8 cellular contexts compared by ENCODE assay signal in genomic region chr2:30336978-30337841, GRCh38.
DNase-seq lines count a peak whose midpoint lies in the region; ATAC-seq, FAIRE-seq and TF ChIP-seq lines count a peak whose summit lies in the region.

No MANE protein-coding gene starts in this region.

- H3K4me1 ChIP-seq in Loucy (ENCODE audit: insufficient read depth, low read length, poor library complexity, severe bottlenecking), result peaks cover 58% of the 10 kb centered on the region
- H3K4me1 ChIP-seq in ascending aorta, result peaks cover 0 to 4% of the 10 kb centered on the region in 2 donors

- no peak overlapping the region for H3K27ac ChIP-seq in ascending aorta

- peaks cover 11% of the 10 kb centered on the region for H3F3A ChIP-seq in Loucy (ENCODE audit: low read depth)

- H3K79me2 ChIP-seq in Loucy (ENCODE audit: insufficient read depth, low read length), result no peaks in the 10 kb centered on the region

- H3K27me3 ChIP-seq in Loucy (ENCODE audit: insufficient read depth, low read length, poor library complexity, severe bottlenecking) (no peaks in the 10 kb centered on the region), ascending aorta (no peaks in the 10 kb centered on the region)

- H3K36me3 ChIP-seq in Loucy (ENCODE audit: insufficient read depth, low read length) (no peaks in the 10 kb centered on the region), ascending aorta (no peaks in the 10 kb centered on the region)

- TF ChIP-seq CTCF in Loucy (conservative IDR thresholded peaks at IDR 0.05; ENCODE audit: low read length) (no peak), ascending aorta (IDR thresholded peaks at IDR 0.05) (no peak), lower leg skin (IDR thresholded peaks at IDR 0.05) (no peak)

- H3K9me3 ChIP-seq in Loucy (ENCODE audit: insufficient read depth, low read depth, low read length), result no peaks in the 10 kb centered on the region
- H3K9me3 ChIP-seq in ascending aorta, result no peaks in the 10 kb centered on the region

- 86 to 87% methylated on average over 16 of the region's 16 CpGs for WGBS in lower leg skin, 2 donors

- ATAC-seq in GM21619 (IDR thresholded peaks at IDR 0.05; ENCODE audit: unreplicated experiment), result peak; percentile 89

- peak overlapping the region; percentile 92 for H2AFZ ChIP-seq in Loucy (ENCODE audit: low read length)

- DNase-seq in GM12892 (ENCODE audit: insufficient read length) (peak; percentile 62), ascending aorta (ENCODE audit: low spot score in 2 of 2) (no peak), NCI-H510A treated with DMSO at 0.1 percent for 48 hours (lab: John Stamatoyannopoulos, UW) (no peak), lower leg skin (ENCODE audit: low spot score in 2 of 2) (no peak)
- DNase-seq in activated effector memory CD4-positive, alpha-beta T cell treated with Interleukin-2 at 50 U/mL for 16 hours, result peak; percentile 52
- DNase-seq in stimulated activated CD4-positive, alpha-beta T cell treated with anti-CD3 and anti-CD28 coated beads, Interleukin-4, amount 100 ng/mL, for 24 hours, result peak; percentile 46

- no peaks in the 10 kb centered on the region for H4K20me1 ChIP-seq in Loucy (ENCODE audit: insufficient read depth, low read length, poor library complexity, severe bottlenecking)

- peak; percentile 94 for FAIRE-seq in GM12892 (lab: Jason Lieb, UNC)

- intact Hi-C loops in ascending aorta (cut with DNase I) (no loop called here), lower leg skin (cut with DNase I; ENCODE audit: low total_unique reads) (no loop called here)

- TF ChIP-seq POLR2A in GM12892 (IDR thresholded peaks at IDR 0.05; ENCODE audit: low read depth, low read length) (no peak; the same call in 1 of the 2 replicates), lower leg skin (IDR thresholded peaks at IDR 0.05) (no peak)

- H3K9ac ChIP-seq in Loucy (ENCODE audit: low read depth, low read length, poor library complexity, severe bottlenecking), result peak overlapping the region; percentile 60

- peak overlapping the region; percentile 71 for H3K4me2 ChIP-seq in Loucy (ENCODE audit: low read depth, low read length, poor library complexity, severe bottlenecking)

- no peaks in the 10 kb centered on the region for H3K9me2 ChIP-seq in Loucy (replicated peaks; ENCODE audit: low read depth, low read length)

- H3K4me3 ChIP-seq in Loucy (ENCODE audit: low read length, poor library complexity, severe bottlenecking) (peak overlapping the region; percentile 57), ascending aorta (no peak overlapping the region), lower leg skin (ENCODE audit: low read depth, poor library complexity, severe bottlenecking) (no peak overlapping the region)

Comparison
In these comparisons a context has a peak if more than half of its experiments do, and no peak if none do; other contexts are left out.
1. DNase-seq: peak in GM12892 (single experiment), activated effector memory CD4-positive, alpha-beta T cell treated with Interleukin-2 at 50 U/mL for 16 hours (single experiment) and stimulated activated CD4-positive, alpha-beta T cell treated with anti-CD3 and anti-CD28 coated beads, Interleukin-4, amount 100 ng/mL, for 24 hours (single experiment); none in ascending aorta (0 of 2), NCI-H510A treated with DMSO at 0.1 percent for 48 hours (single experiment) and lower leg skin (0 of 2).